ENCODE assay signal across 9 cellular contexts in genomic region chr21:37407719-37408455, GRCh38. TPM values are rescaled to one million over a fixed set of nuclear protein-coding genes. Genes with fewer than 3 reads are reported as not detected.
DNase-seq lines count a peak whose midpoint lies in the region; ATAC-seq and TF ChIP-seq lines count a peak whose summit lies in the region.
"Had no signal": no experiment of that assay in that cellular context is flagged by ENCODE, and none has a peak within 500 bp of the region (broad histone marks: within the 10 kb centered on the region; RNA-seq: fewer than 3 reads in every experiment).

No MANE protein-coding gene starts in this region.

- H3K4me1 ChIP-seq in GM23338 (ENCODE audit: insufficient read depth), result peaks cover 48% of the 10 kb centered on the region
- H3K4me1 ChIP-seq in mucosa of descending colon (ENCODE audit: low read depth), result peaks cover 13% of the 10 kb centered on the region

- H3K27ac ChIP-seq in GM23338 (ENCODE audit: low read depth), result peak overlapping the region; percentile 26; the same call in 1 of the 2 replicates

- ATAC-seq in GM18502 (IDR thresholded peaks at IDR 0.05; ENCODE audit: poor library complexity, unreplicated experiment) (peak; percentile 58), GM23338 (no peak), mucosa of descending colon (no peak)
- ATAC-seq in naive thymus-derived CD8-positive, alpha-beta T cell, result no peak

- TF ChIP-seq CTCF in GM23338 (conservative IDR thresholded peaks at IDR 0.05; ENCODE audit: low read depth in 2 of 2) (no peak), mucosa of descending colon (IDR thresholded peaks at IDR 0.05) (no peak)

- H3K4me2 ChIP-seq in GM23338, result peak overlapping the region; percentile 52; the same call in 1 of the 2 replicates

- peaks cover 50% of the 10 kb centered on the region for H3K4me1 Mint-ChIP-seq in GM23338
- H3K4me1 Mint-ChIP-seq in activated CD4-positive, alpha-beta memory T cell treated with anti-CD3 and anti-CD28 coated beads, Interleukin-2, amount 10 ng/mL, durations not matched to agents 7 days and 5 days, result peaks cover 60% of the 10 kb centered on the region
- peaks cover 44 to 92% (median 86%) of the 10 kb centered on the region in 4 donors for H3K4me1 Mint-ChIP-seq in naive thymus-derived CD8-positive, alpha-beta T cell

- peaks cover under 1% of the 10 kb centered on the region; the same call in 1 of the 3 replicates for H3K9me3 Mint-ChIP-seq in GM23338
- H3K9me3 Mint-ChIP-seq in activated CD4-positive, alpha-beta memory T cell treated with anti-CD3 and anti-CD28 coated beads, Interleukin-2, amount 10 ng/mL, durations not matched to agents 7 days and 5 days, result peaks cover 4% of the 10 kb centered on the region
- peaks cover 0 to 4% (median 3%) of the 10 kb centered on the region in 9 donors for H3K9me3 Mint-ChIP-seq in naive thymus-derived CD8-positive, alpha-beta T cell

- peaks cover 77% of the 10 kb centered on the region for H4K20me1 ChIP-seq in GM23338 (replicated peaks; ENCODE audit: insufficient read depth)

- H3K36me3 ChIP-seq in GM23338 (ENCODE audit: insufficient read depth), result no peaks in the 10 kb centered on the region
- H3K36me3 ChIP-seq in mucosa of descending colon (ENCODE audit: low read depth), result no peaks in the 10 kb centered on the region

- no peaks in the 10 kb centered on the region for H3K27me3 ChIP-seq in GM23338 (ENCODE audit: insufficient read depth)

- H3K4me3 Mint-ChIP-seq in GM23338, result no peak overlapping the region
- no peak overlapping the region for H3K4me3 Mint-ChIP-seq in activated CD4-positive, alpha-beta memory T cell treated with anti-CD3 and anti-CD28 coated beads, Interleukin-2, amount 10 ng/mL, durations not matched to agents 7 days and 5 days
- peak overlapping the region in 9 of 10 donors; percentile 7 to 58 (median 30) for H3K4me3 Mint-ChIP-seq in naive thymus-derived CD8-positive, alpha-beta T cell

- H3K36me3 Mint-ChIP-seq in GM23338 (ENCODE audit: low read depth), result peaks cover 6% of the 10 kb centered on the region; the same call in 2 of the 3 replicates
- peaks cover 23% of the 10 kb centered on the region for H3K36me3 Mint-ChIP-seq in activated CD4-positive, alpha-beta memory T cell treated with anti-CD3 and anti-CD28 coated beads, Interleukin-2, amount 10 ng/mL, durations not matched to agents 7 days and 5 days (ENCODE audit: low read depth)
- H3K36me3 Mint-ChIP-seq in naive thymus-derived CD8-positive, alpha-beta T cell, result peaks cover 1 to 26% (median 4%) of the 10 kb centered on the region in 3 donors

- no peak overlapping the region for H2AFZ ChIP-seq in GM23338

- peaks cover 100% of the 10 kb centered on the region for H3K79me2 ChIP-seq in GM23338 (replicated peaks; ENCODE audit: insufficient read depth)

- POLR2A ChIA-PET in activated CD4-positive, alpha-beta memory T cell treated with anti-CD3 and anti-CD28 coated beads, Interleukin-2, amount 10 ng/mL, durations not matched to agents 7 days and 5 days (lab: Charles Lee), result interaction anchor here (0.8 to 1.9 kb wide), 8 partner anchors 9 to 140 kb away, joined by 3 to 9 read pairs (median 4); no protein-coding TSS in a partner anchor
- POLR2A ChIA-PET in naive thymus-derived CD8-positive, alpha-beta T cell (lab: Charles Lee), result interaction anchor here (1.0 kb wide), 1 partner anchor 10 kb away, joined by 3 read pairs; no protein-coding TSS in a partner anchor

- peaks cover 3% of the 10 kb centered on the region for H3K27me3 Mint-ChIP-seq in GM23338 (ENCODE audit: insufficient read depth, low read depth, poor library complexity)
- no peaks in the 10 kb centered on the region for H3K27me3 Mint-ChIP-seq in activated CD4-positive, alpha-beta memory T cell treated with anti-CD3 and anti-CD28 coated beads, Interleukin-2, amount 10 ng/mL, durations not matched to agents 7 days and 5 days
- no peaks in the 10 kb centered on the region for H3K27me3 Mint-ChIP-seq in naive thymus-derived CD8-positive, alpha-beta T cell

- intact Hi-C loops in mucosa of descending colon (cut with DNase I, micrococcal nuclease), result no loop called here

- CTCF ChIA-PET in activated CD4-positive, alpha-beta memory T cell treated with anti-CD3 and anti-CD28 coated beads, Interleukin-2, amount 10 ng/mL, durations not matched to agents 7 days and 5 days (lab: Charles Lee), result interaction anchor here (0.8 to 1.4 kb wide), 3 partner anchors 11 to 156 kb away, joined by 3 to 4 read pairs (median 4); no protein-coding TSS in a partner anchor

- H3K9me3 ChIP-seq in mucosa of descending colon, result no peaks in the 10 kb centered on the region

- peak overlapping the region; percentile 56; the same call in 1 of the 2 replicates for H3K27ac Mint-ChIP-seq in GM23338
- H3K27ac Mint-ChIP-seq in activated CD4-positive, alpha-beta memory T cell treated with anti-CD3 and anti-CD28 coated beads, Interleukin-2, amount 10 ng/mL, durations not matched to agents 7 days and 5 days, result peak overlapping the region; percentile 28
- H3K27ac Mint-ChIP-seq in naive thymus-derived CD8-positive, alpha-beta T cell, result peak overlapping the region in 4 of 10 donors; percentile 14 to 77 (median 39)

- H3K9me2 ChIP-seq in GM23338 (ENCODE audit: insufficient read depth), result no peaks in the 10 kb centered on the region

- H3K4me3 ChIP-seq in GM23338 (no peak overlapping the region), mucosa of descending colon (no peak overlapping the region)

- H3F3A ChIP-seq in GM23338 (replicated peaks; ENCODE audit: low read depth), result no peaks in the 10 kb centered on the region

- no peak for DNase-seq in GM23338 (ENCODE audit: low spot score)
- DNase-seq in activated CD4-positive, alpha-beta memory T cell treated with anti-CD3 and anti-CD28 coated beads, Interleukin-2, amount 10 ng/mL, durations not matched to agents 7 days and 5 days, result no peak
- no peak for DNase-seq in naive thymus-derived CD8-positive, alpha-beta T cell
- DNase-seq in mucosa of descending colon, result no peak
- no peak for DNase-seq in NCI-H1092 treated with DMSO at 0.1 percent for 48 hours (lab: John Stamatoyannopoulos, UW)
- no peak for DNase-seq in NCI-H526 (lab: John Stamatoyannopoulos, UW)
- DNase-seq in RKO (ENCODE audit: low spot score), result no peak
- DNase-seq: Kasumi-1 had no signal

TF ChIP-seq in GM23338, 12 proteins besides CTCF, POLR2A, EP300 and RAD21:
- TF ChIP-seq NANOG (IDR thresholded peaks at IDR 0.05; ENCODE audit: borderline replicate concordance) (no peak), POLR2AphosphoS5 (IDR thresholded peaks at IDR 0.05; ENCODE audit: low read depth) (no peak), EZH2 (IDR thresholded peaks at IDR 0.05; ENCODE audit: low read depth, unreplicated experiment) (no peak), ZNF114 (CRISPR knock-in tag; IDR thresholded peaks at IDR 0.05) (no peak), ETS1 (IDR thresholded peaks at IDR 0.05) (no peak), CREB1 (CRISPR knock-in tag; IDR thresholded peaks at IDR 0.05; ENCODE audit: low read depth) (no peak)
TF ChIP-seq in GM23338: peak in this region for 0.

RNA-seq across cellular contexts. Expression of gene DYRK1A, which starts 41.3 kb away (rescaled TPM):
- total RNA-seq in GM23338 (2014; rRNA removed; shearing (Covaris generic)), result 82.9 and 84.7 TPM in 2 replicates
- polyA plus RNA-seq in GM23338 (2016; fragmentation: Nextera tagmentation; extraction: Ambion mirVana), result 10.3 and 11.0 TPM in 2 replicates
- total RNA-seq in activated CD4-positive, alpha-beta memory T cell treated with anti-CD3 and anti-CD28 coated beads, Interleukin-2, amount 10 ng/mL, durations not matched to agents 7 days and 5 days, result 10 to 100 TPM; 73.6 to 74.1 TPM
- 100 to 1,000 TPM; 140 to 146 TPM for total RNA-seq in naive thymus-derived CD8-positive, alpha-beta T cell
- polyA plus RNA-seq in naive thymus-derived CD8-positive, alpha-beta T cell, result 1 to 10 TPM; 1.8 to 5.4 (median 2.2) TPM
- total RNA-seq in mucosa of descending colon, result 10 to 100 TPM; 61.2 to 76.5 (median 72.7) TPM

Comparison
In these comparisons a context has a peak if more than half of its experiments do, and no peak if none do; other contexts are left out.
1. H3K4me3 Mint-ChIP-seq: peak in naive thymus-derived CD8-positive, alpha-beta T cell (9 of 10); none in GM23338 (single experiment) and activated CD4-positive, alpha-beta memory T cell treated with anti-CD3 and anti-CD28 coated beads, Interleukin-2, amount 10 ng/mL, durations not matched to agents 7 days and 5 days (single experiment).